ENCODE assay signal across 15 cellular contexts in the genomic region with DNA sequence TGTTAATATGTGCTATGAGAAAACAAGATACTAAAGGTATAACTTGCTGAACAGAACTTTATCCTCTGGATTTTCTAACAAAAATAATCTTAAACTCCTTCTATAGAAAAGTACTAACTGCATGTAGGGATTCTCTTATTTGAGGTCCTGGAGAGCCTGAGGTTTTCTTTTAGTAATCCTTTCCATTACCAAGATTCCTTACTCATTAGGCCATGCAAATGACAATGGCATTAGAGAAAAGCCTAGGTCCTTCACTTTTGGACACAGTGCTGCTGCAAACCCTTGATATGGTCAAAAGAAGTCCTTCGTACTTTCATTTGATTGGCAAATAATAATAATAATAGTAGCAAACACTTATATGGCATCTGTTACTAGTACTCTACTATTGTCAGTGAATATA. TPM values are rescaled to one million over a fixed set of nuclear protein-coding genes. Genes with fewer than 3 reads are reported as not detected.
DNase-seq lines count a peak whose midpoint lies in the region; ATAC-seq, FAIRE-seq and TF ChIP-seq lines count a peak whose summit lies in the region.
"Had no signal": no experiment of that assay in that cellular context is flagged by ENCODE, and none has a peak within 500 bp of the region (broad histone marks: within the 10 kb centered on the region; RNA-seq: fewer than 3 reads in every experiment).

No MANE protein-coding gene starts in this region.

- H3K4me2 ChIP-seq in DND-41 (ENCODE audit: insufficient read depth, low read length): peak overlapping the region; percentile 11; the same call in 1 of the 2 replicates
- peak overlapping the region; percentile 31; the same call in 1 of the 2 replicates for H3K4me2 ChIP-seq in OCI-LY1 (ENCODE audit: low read length)
- H3K4me2 ChIP-seq in GM12878 (ENCODE audit: control insufficient read depth, insufficient read depth): no peak overlapping the region
- no peak overlapping the region for H3K4me2 ChIP-seq in mesendoderm (ENCODE audit: low read length)

- H3K27me3 ChIP-seq in DND-41 (ENCODE audit: insufficient read depth, low read length, poor library complexity) (no peaks in the 10 kb centered on the region), OCI-LY1 (ENCODE audit: insufficient read depth, low read length) (no peaks in the 10 kb centered on the region), GM12878 (replicated peaks in 1 of 2; ENCODE audit: control insufficient read depth in 2 of 2, insufficient read depth in 2 of 2, low read length in 1 of 2) (no peaks in the 10 kb centered on the region), mesendoderm (ENCODE audit: insufficient read depth, low read length, poor library complexity) (no peaks in the 10 kb centered on the region)

- RAD21 ChIA-PET in GM12878 (lab: Charles Lee; ENCODE audit: unreplicated experiment): interaction anchor here (0.8 kb wide), 2 partner anchors 11 to 15 kb away, joined by 3 read pairs; no protein-coding TSS in a partner anchor

- no peaks in the 10 kb centered on the region for H3F3A ChIP-seq in OCI-LY1 (ENCODE audit: insufficient read depth, low read length)

- no peak for ATAC-seq in DND-41 (ENCODE audit: insufficient read depth, low read depth)
- no peak for ATAC-seq in GM12878
- no peak for ATAC-seq in GM21381 (IDR thresholded peaks at IDR 0.05; ENCODE audit: unreplicated experiment)

- POLR2A ChIA-PET in GM12878 (lab: Charles Lee): interaction anchor here (0.6 kb wide), 1 partner anchor 933 kb away, joined by 3 read pairs; no protein-coding TSS in a partner anchor

- intact Hi-C loops in GM12878 (cut with micrococcal nuclease; ENCODE audit: unreplicated experiment): loop anchor here (5.0 kb wide), 1 partner anchor 61 kb away; a partner anchor contains a TSS

- CTCF ChIA-PET in GM12878 (lab: Yijun Ruan, JAX): interaction anchor here (0.9 to 3.3 kb wide), 5 partner anchors 10 to 240 kb away, joined by 3 to 14 read pairs (median 3); no protein-coding TSS in a partner anchor

- in situ Hi-C loops in GM12878 (cut with MboI): no loop called here

- no peak overlapping the region for H3K56ac ChIP-seq in mesendoderm (ENCODE audit: low read length)

- H3K9me3 ChIP-seq in DND-41 (ENCODE audit: insufficient read depth, low read length, severe bottlenecking): no peaks in the 10 kb centered on the region
- H3K9me3 ChIP-seq in OCI-LY1 (ENCODE audit: low read length): no peaks in the 10 kb centered on the region
- H3K9me3 ChIP-seq in GM12878 (replicated peaks; ENCODE audit: control insufficient read depth, insufficient read depth, low read length): no peaks in the 10 kb centered on the region
- H3K9me3 ChIP-seq: HAP-1 had no signal

- no peak overlapping the region for H2AK5ac ChIP-seq in mesendoderm (ENCODE audit: low read length)

- H2BK5ac ChIP-seq in mesendoderm (ENCODE audit: low read length): no peak overlapping the region

- H3K27ac ChIP-seq in DND-41 (ENCODE audit: low read length) (no peak overlapping the region), OCI-LY1 (ENCODE audit: low read depth, low read length, poor library complexity, severe bottlenecking) (peak overlapping the region; percentile 69), GM12878 (ENCODE audit: control insufficient read depth, insufficient read depth) (no peak overlapping the region), mesendoderm (ENCODE audit: low read depth, low read length) (no peak overlapping the region)

- H3K4ac ChIP-seq in mesendoderm (ENCODE audit: low read depth, low read length): no peak overlapping the region

- H3K79me2 ChIP-seq in DND-41 (ENCODE audit: insufficient read depth, low read length) (0 out of 2 replicates have a peak, but pooled peaks cover 3% of the 10 kb centered on the region), OCI-LY1 (ENCODE audit: insufficient read depth, low read length) (peaks cover 6% of the 10 kb centered on the region; the same call in 1 of the 2 replicates), GM12878 (ENCODE audit: control insufficient read depth, insufficient read depth, low read length) (no peaks in the 10 kb centered on the region), mesendoderm (ENCODE audit: control insufficient read depth, insufficient read depth, low read length) (no peaks in the 10 kb centered on the region)

- FAIRE-seq in GM12878 (lab: Jason Lieb, UNC): no peak
- FAIRE-seq: H1 had no signal

- no peaks in the 10 kb centered on the region for H4K20me1 ChIP-seq in DND-41 (ENCODE audit: insufficient read depth, low read length)
- no peaks in the 10 kb centered on the region for H4K20me1 ChIP-seq in OCI-LY1 (ENCODE audit: insufficient read depth, low read length)
- H4K20me1 ChIP-seq in GM12878 (ENCODE audit: control insufficient read depth, insufficient read depth): no peaks in the 10 kb centered on the region

- H3K4me1 ChIP-seq in DND-41 (ENCODE audit: insufficient read depth, low read length): peaks cover 74% of the 10 kb centered on the region
- peaks cover 36% of the 10 kb centered on the region for H3K4me1 ChIP-seq in OCI-LY1 (ENCODE audit: insufficient read depth, low read length, severe bottlenecking)
- no peaks in the 10 kb centered on the region for H3K4me1 ChIP-seq in GM12878 (ENCODE audit: control insufficient read depth, insufficient read depth, low read length)
- no peaks in the 10 kb centered on the region for H3K4me1 ChIP-seq in mesendoderm (ENCODE audit: control insufficient read depth, low read depth, low read length)

- TF ChIP-seq CTCF in DND-41 (IDR thresholded peaks at IDR 0.05; ENCODE audit: borderline replicate concordance, extremely low read depth, low read length, poor library complexity, severe bottlenecking): no peak
- TF ChIP-seq CTCF in OCI-LY1 (IDR thresholded peaks at IDR 0.05; ENCODE audit: low read length): no peak
- TF ChIP-seq CTCF in GM12878 (IDR thresholded peaks at IDR 0.05 in 2 of 3, conservative IDR thresholded peaks at IDR 0.05 in 1 of 3; ENCODE audit: control insufficient read depth in 2 of 3, extremely low read depth in 1 of 3, insufficient read depth in 1 of 3, low read depth in 3 of 3, low read length in 3 of 3): no peak

- no peak overlapping the region for H3K4me3 ChIP-seq in DND-41 (ENCODE audit: low read depth in 1 of 2, low read length in 2 of 2)
- peak overlapping the region; percentile 54 for H3K4me3 ChIP-seq in OCI-LY1 (ENCODE audit: low read depth, low read length, poor library complexity, severe bottlenecking)
- H3K4me3 ChIP-seq in GM12878: no peak overlapping the region
- no peak overlapping the region for H3K4me3 ChIP-seq in mesendoderm (ENCODE audit: low read length)
- H3K4me3 ChIP-seq: HAP-1 had no signal

- TF ChIP-seq POLR2A in GM12878 (IDR thresholded peaks at IDR 0.05; ENCODE audit: low read depth, low read length): no peak

- no peak for TF ChIP-seq EP300 in GM12878 (IDR thresholded peaks at IDR 0.05; ENCODE audit: borderline replicate concordance in 1 of 2, control insufficient read depth in 1 of 2, low read depth in 2 of 2, low read length in 2 of 2)

- DNase-seq in DND-41: no peak
- no peak for DNase-seq in GM12878 (ENCODE audit: low read depth, low spot score)
- DNase-seq in mesendoderm: peak; percentile 37
- no peak for DNase-seq in COLO668 (lab: John Stamatoyannopoulos, UW; ENCODE audit: unreplicated experiment)
- DNase-seq in NCI-H524 treated with DMSO at 0.1 percent for 48 hours (lab: John Stamatoyannopoulos, UW): no peak
- no peak for DNase-seq in GDM1 (lab: John Stamatoyannopoulos, UW)
- DNase-seq: ACHN; C1 segment of cervical spinal cord; CD4-positive, alpha-beta T cell had no signal

- H2BK15ac ChIP-seq in mesendoderm (replicated peaks; ENCODE audit: low read depth): no peak overlapping the region

- H3K9ac ChIP-seq in DND-41 (ENCODE audit: low read depth, low read length) (no peak overlapping the region), OCI-LY1 (ENCODE audit: low read length) (peak overlapping the region; percentile 12; the same call in 1 of the 2 replicates), GM12878 (ENCODE audit: control insufficient read depth, insufficient read depth, low read length) (no peak overlapping the region), mesendoderm (ENCODE audit: low read length) (no peak overlapping the region)

- SMC1A ChIA-PET in GM12878 (lab: Charles Lee; ENCODE audit: uncharacterized antibody, unreplicated experiment): interaction anchor here (2.3 kb wide), 1 partner anchor 9 kb away, joined by 5 read pairs; no protein-coding TSS in a partner anchor

- H3K23ac ChIP-seq in mesendoderm (ENCODE audit: low read length): no peak overlapping the region

- no peaks in the 10 kb centered on the region for H3K36me3 ChIP-seq in DND-41 (ENCODE audit: insufficient read depth, low read length)
- no peaks in the 10 kb centered on the region for H3K36me3 ChIP-seq in OCI-LY1 (ENCODE audit: insufficient read depth, low read length)
- no peaks in the 10 kb centered on the region for H3K36me3 ChIP-seq in GM12878 (ENCODE audit: control insufficient read depth in 2 of 2, insufficient read depth in 2 of 2, low read length in 1 of 2)
- no peaks in the 10 kb centered on the region for H3K36me3 ChIP-seq in mesendoderm (ENCODE audit: control insufficient read depth, insufficient read depth, low read length)
- H3K36me3 ChIP-seq: HAP-1 had no signal

- WGBS in GM12878 (ENCODE audit: insufficient coverage, insufficient replicate concordance, low lambda C conversion rate, missing lambda C conversion rate): 0% methylated on average over 1 of the region's 1 CpG
- no CpG with 5 or more reads among the region's 1 CpG for WGBS in mesendoderm (ENCODE audit: extremely low coverage, insufficient coverage, low lambda C conversion rate)

- TSS peak; percentile 89 for BruUV-seq in GM12878 (replicated peaks; lab: Mats Ljungman, UMichigan)

- no peaks in the 10 kb centered on the region for H3K79me1 ChIP-seq in mesendoderm (ENCODE audit: low read length)

- H3K9me2 ChIP-seq in OCI-LY1 (ENCODE audit: low read depth, low read length): no peaks in the 10 kb centered on the region

- no peak overlapping the region for H4K5ac ChIP-seq in mesendoderm (ENCODE audit: low read length)

- peak overlapping the region; percentile 93 for H4K8ac ChIP-seq in mesendoderm (ENCODE audit: low read depth, low read length)

- no peak overlapping the region for H2BK120ac ChIP-seq in mesendoderm (ENCODE audit: low read depth, low read length)

- TF ChIP-seq RAD21 in GM12878 (IDR thresholded peaks at IDR 0.05; ENCODE audit: insufficient read depth, low read depth, low read length): no peak

- H3K18ac ChIP-seq in mesendoderm (ENCODE audit: low read length): no peak overlapping the region

- H2AFZ ChIP-seq in DND-41 (ENCODE audit: low read depth, low read length) (no peak overlapping the region), OCI-LY1 (ENCODE audit: low read length) (no peak overlapping the region), GM12878 (ENCODE audit: control insufficient read depth, low read depth, low read length) (no peak overlapping the region)

RNA-seq across cellular contexts. Expression of a gene that starts 3.2 kb away (rescaled TPM):
- total RNA-seq in GM12878 (2013; cell fraction: nucleolus; rRNA removed): 7.9 and 9.3 TPM in 2 replicates
- 1.0 and 1.7 TPM in 2 replicates for total RNA-seq in GM12878 (2014; rRNA removed)
- 1.5 and 1.7 TPM in 2 replicates for total RNA-seq in GM12878 (2014; rRNA removed; fragmentation: Illumina TruSeq; extraction: Trizol)
- total RNA-seq in GM12878 (2021): 0.85 and 1.1 TPM in 2 replicates
- not detected for polyA plus RNA-seq in GM12878 (2011; ENCODE audit: low read depth)
- polyA plus RNA-seq in GM12878 (2011; rRNA removed): 3.9 and 6.6 TPM in 2 replicates
- 1.2 and 1.6 TPM in 2 replicates for polyA plus RNA-seq in GM12878 (2011; cell fraction: cytosol; rRNA removed)
- polyA plus RNA-seq in GM12878 (2011; cell fraction: nucleus; rRNA removed): 4.8 and 5.1 TPM in 2 replicates
- polyA plus RNA-seq in GM12878 (2012): 0.14 and 0.25 TPM in 2 replicates
- 1.3 and 2.0 TPM in 2 replicates for polyA plus RNA-seq in GM12878 (2014; fragmentation: Illumina TruSeq; extraction: Trizol)
- polyA plus RNA-seq in GM12878 (2014; fragmentation: Nextera tagmentation; extraction: Ambion mirVana): under 1 TPM; 0.53 to 0.55 TPM
- polyA plus RNA-seq in GM12878 (2014; rRNA removed): 0.50 and 0.77 TPM in 2 replicates
- polyA plus RNA-seq in GM12878 (2016; fragmentation: Nextera tagmentation; extraction: Ambion mirVana): under 1 TPM; 0.58 to 0.71 TPM
- polyA minus RNA-seq in GM12878 (2011; rRNA and poly(A)+ RNA removed): 2.6 and 5.7 TPM in 2 replicates
- 1.7 and 2.8 TPM in 2 replicates for polyA minus RNA-seq in GM12878 (2011; cell fraction: cytosol; rRNA and poly(A)+ RNA removed)
- 6.2 and 8.7 TPM in 2 replicates for polyA minus RNA-seq in GM12878 (2011; cell fraction: nucleus; rRNA and poly(A)+ RNA removed)
- not detected for polyA plus RNA-seq in mesendoderm (2013, experiment 1 of 2)
- not detected for polyA plus RNA-seq in mesendoderm (2013, experiment 2 of 2)
- total RNA-seq: A172, H1, HT1080 had no signal
- polyA plus RNA-seq: H1 had no signal

Comparison
In these comparisons a context has a peak if more than half of its experiments do, and no peak if none do; other contexts are left out.
1. H3K4me2 ChIP-seq: peak in DND-41 (single experiment) and OCI-LY1 (single experiment); none in GM12878 (single experiment) and mesendoderm (single experiment).